ENCODE assay signal across 8 cellular contexts in the genomic region with DNA sequence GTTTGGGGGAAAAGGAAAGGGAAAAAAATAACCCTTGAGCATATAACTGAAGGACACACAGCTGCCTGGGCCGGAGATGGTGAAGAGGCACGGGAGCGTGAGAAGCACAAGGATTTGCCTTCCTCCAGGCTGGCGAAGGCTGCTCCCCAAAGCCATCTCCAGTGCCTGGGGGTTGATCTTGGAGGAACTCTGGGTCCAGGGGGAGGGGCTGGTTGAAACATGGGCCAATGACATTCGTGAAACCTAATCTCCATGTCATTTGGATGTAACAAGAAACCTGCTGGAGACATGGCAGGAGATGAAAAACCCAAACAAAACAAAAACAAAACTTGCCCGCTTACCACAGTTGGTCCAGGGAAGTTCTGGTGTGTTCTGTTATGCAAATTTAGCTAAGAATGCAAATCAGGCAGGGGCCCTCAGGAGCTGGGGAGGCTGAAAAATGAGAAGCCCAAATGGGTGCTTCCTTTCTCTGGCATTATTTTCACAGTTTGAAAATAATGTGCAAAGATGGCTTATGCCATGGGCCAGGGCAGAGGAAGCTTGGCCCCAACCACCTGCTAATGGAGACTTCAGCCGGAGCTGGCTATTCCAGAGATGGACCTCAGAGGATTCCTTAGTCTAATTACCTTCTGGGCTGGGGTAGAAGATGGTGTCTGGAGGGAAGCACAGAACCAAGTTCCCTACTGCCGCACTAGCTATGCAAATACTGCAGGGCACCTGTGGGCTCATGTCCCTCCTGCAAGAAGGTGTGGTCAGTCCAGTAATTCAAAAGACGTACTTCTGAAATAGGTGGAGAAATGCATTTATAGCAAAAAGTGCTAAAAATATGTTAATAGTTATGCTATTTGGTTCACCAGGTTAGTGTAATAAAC.
DNase-seq lines count a peak whose midpoint lies in the region; ATAC-seq and TF ChIP-seq lines count a peak whose summit lies in the region.

No MANE protein-coding gene starts in this region.

- H3K27ac ChIP-seq in colonic mucosa: no peak overlapping the region
- no peak overlapping the region for H3K27ac ChIP-seq in RWPE1
- no peak overlapping the region for H3K27ac ChIP-seq in tibial artery

- CTCF ChIA-PET in RWPE1 (lab: Yijun Ruan, JAX): no interaction called here

- no peaks in the 10 kb centered on the region for H3K36me3 ChIP-seq in colonic mucosa
- H3K36me3 ChIP-seq in skeletal muscle satellite cell (ENCODE audit: insufficient read depth, low read length): no peaks in the 10 kb centered on the region
- no peaks in the 10 kb centered on the region for H3K36me3 ChIP-seq in tibial artery

- no peak for TF ChIP-seq POLR2A in erythroblast (IDR thresholded peaks at IDR 0.05; ENCODE audit: low read length)

- no peaks in the 10 kb centered on the region for H3K9me3 ChIP-seq in colonic mucosa
- H3K9me3 ChIP-seq in skeletal muscle satellite cell (replicated peaks; ENCODE audit: low read length): no peaks in the 10 kb centered on the region
- H3K9me3 ChIP-seq in tibial artery: no peaks in the 10 kb centered on the region

- peak overlapping the region; percentile 1 for H3K4me3 ChIP-seq in colonic mucosa
- H3K4me3 ChIP-seq in skeletal muscle satellite cell (ENCODE audit: low read length): peak overlapping the region; percentile 31
- no peak overlapping the region for H3K4me3 ChIP-seq in tibial artery

- intact Hi-C loops in colonic mucosa (cut with DNase I): no loop called here
- intact Hi-C loops in tibial artery (cut with DNase I; ENCODE audit: low total_unique reads): loop anchor here (5.0 kb wide), 1 partner anchor 834 kb away; a partner anchor contains a TSS

- POLR2A ChIA-PET in RWPE1 (lab: Yijun Ruan, JAX; ENCODE audit: low non-redundant PET): no interaction called here

- DNase-seq in colonic mucosa (no peak), RWPE1 (ENCODE audit: low spot score) (no peak), erythroblast (lab: John Stamatoyannopoulos, UW) (no peak), tibial artery (no peak)

- peak overlapping the region; percentile 60 for H3K4me2 ChIP-seq in skeletal muscle satellite cell (ENCODE audit: low read length)

- H3K9ac ChIP-seq in colonic mucosa (ENCODE audit: low read depth in 2 of 2, low read length in 2 of 2): peak overlapping the region; percentile 4 to 5
- H3K9ac ChIP-seq in skeletal muscle satellite cell (ENCODE audit: low read depth, low read length): no peak overlapping the region

- ATAC-seq in GM18498 (IDR thresholded peaks at IDR 0.05; ENCODE audit: unreplicated experiment) (peak; percentile 56), GM21367 (IDR thresholded peaks at IDR 0.05; ENCODE audit: unreplicated experiment) (peak; percentile 44), HG03565 (IDR thresholded peaks at IDR 0.05; ENCODE audit: unreplicated experiment) (peak; percentile 37)

- TF ChIP-seq CTCF in colonic mucosa (IDR thresholded peaks at IDR 0.05) (no peak), RWPE1 (conservative IDR thresholded peaks at IDR 0.05; ENCODE audit: low read depth) (no peak), tibial artery (IDR thresholded peaks at IDR 0.05) (no peak)

- H3K4me1 ChIP-seq in colonic mucosa (no peaks in the 10 kb centered on the region), skeletal muscle satellite cell (ENCODE audit: control insufficient read depth, insufficient read depth, low read length) (peaks cover 10% of the 10 kb centered on the region), tibial artery (peaks cover 0 to 25% (median 0%) of the 10 kb centered on the region in 4 donors)

- H3K27me3 ChIP-seq in colonic mucosa: no peaks in the 10 kb centered on the region
- H3K27me3 ChIP-seq in skeletal muscle satellite cell (ENCODE audit: control insufficient read depth, insufficient read depth, low read length): peaks cover 56% of the 10 kb centered on the region
- no peaks in the 10 kb centered on the region for H3K27me3 ChIP-seq in tibial artery

Comparison
In these comparisons a context has a peak if more than half of its experiments do, and no peak if none do; other contexts are left out.
1. H3K4me3 ChIP-seq: peak in colonic mucosa (single experiment) and skeletal muscle satellite cell (single experiment); none in tibial artery (0 of 2).
2. Peak in every context shown above with its lines, with median percentiles within 50 percentile points of each other: ATAC-seq.